Comparison of ENCODE assay signal across 11 cellular contexts in the genomic region with DNA sequence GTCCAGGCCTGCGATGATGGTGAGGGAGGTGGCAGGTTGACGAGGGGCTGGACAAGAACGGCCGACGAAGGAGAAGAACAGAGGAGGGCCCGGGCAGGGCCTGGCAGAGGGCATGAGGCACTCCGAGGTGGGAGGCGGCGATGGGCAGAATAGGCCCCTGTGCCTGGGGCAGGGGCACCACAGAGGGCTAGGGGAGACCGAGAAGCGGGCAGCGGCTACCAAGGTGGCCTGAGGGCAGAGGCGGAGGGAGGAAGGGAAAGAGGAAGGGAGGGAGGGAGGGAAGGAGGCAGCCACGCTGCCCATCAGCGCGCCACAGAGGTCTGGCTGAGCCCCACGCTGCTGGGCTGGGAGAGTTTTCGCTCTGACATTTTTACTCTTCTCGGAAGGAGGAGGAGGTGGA. TPM values are rescaled to one million over a fixed set of nuclear protein-coding genes. Genes with fewer than 3 reads are reported as not detected.
DNase-seq lines count a peak whose midpoint lies in the region; ATAC-seq and TF ChIP-seq lines count a peak whose summit lies in the region.
"Had no signal": no experiment of that assay in that cellular context is flagged by ENCODE, and none has a peak within 500 bp of the region (broad histone marks: within the 10 kb centered on the region; RNA-seq: fewer than 3 reads in every experiment).

No MANE protein-coding gene starts in this region.

- ATAC-seq in HCT116: no peak
- ATAC-seq in HG03460 (IDR thresholded peaks at IDR 0.05; ENCODE audit: unreplicated experiment): no peak
- ATAC-seq in GM21576 (IDR thresholded peaks at IDR 0.05; ENCODE audit: unreplicated experiment): no peak

- H3K79me2 ChIP-seq in HCT116 (ENCODE audit: insufficient read depth, low read length): no peaks in the 10 kb centered on the region
- no peaks in the 10 kb centered on the region for H3K79me2 ChIP-seq in OCI-LY7 (ENCODE audit: insufficient read depth, low read depth, low read length)

- intact Hi-C loops in HCT116 (cut with micrococcal nuclease) (no loop called here), spleen (cut with DNase I; ENCODE audit: low total_unique reads) (no loop called here), OCI-LY7 (cut with micrococcal nuclease; ENCODE audit: unreplicated experiment) (no loop called here)

- no peak for TF ChIP-seq RAD21 in HCT116 (IDR thresholded peaks at IDR 0.05; ENCODE audit: low read depth)

- H3K9ac ChIP-seq in HCT116 (ENCODE audit: low read length): no peak overlapping the region
- no peak overlapping the region for H3K9ac ChIP-seq in duodenal mucosa (ENCODE audit: low read depth in 1 of 2, low read length in 2 of 2)

- CTCF ChIA-PET in HCT116 (lab: Charles Lee) (no interaction called here), OCI-LY7 (lab: Charles Lee; ENCODE audit: unreplicated experiment) (no interaction called here)
- CTCF ChIA-PET in activated CD4-positive, alpha-beta memory T cell treated with anti-CD3 and anti-CD28 coated beads, Interleukin-2, amount 10 ng/mL, durations not matched to agents 7 days and 5 days (lab: Charles Lee): no interaction called here

- no peaks in the 10 kb centered on the region for H3K9me3 ChIP-seq in HCT116 (ENCODE audit: control insufficient read depth in 1 of 2, insufficient read depth in 1 of 2, low read depth in 1 of 2, low read length in 2 of 2)
- H3K9me3 ChIP-seq in duodenal mucosa (ENCODE audit: control insufficient read depth in 1 of 2, low read length in 2 of 2): no peaks in the 10 kb centered on the region
- no peaks in the 10 kb centered on the region for H3K9me3 ChIP-seq in spleen
- no peaks in the 10 kb centered on the region for H3K9me3 ChIP-seq in OCI-LY7 (ENCODE audit: low read length)

- BruUV-seq in HCT116 (replicated peaks; lab: Mats Ljungman, UMichigan) (no TSS peak), OCI-LY7 (replicated peaks; lab: Mats Ljungman, UMichigan) (no TSS peak)

- TF ChIP-seq POLR2A in HCT116 (IDR thresholded peaks at IDR 0.05; ENCODE audit: borderline replicate concordance, extremely low read depth, insufficient read depth, insufficient read length) (no peak), spleen (IDR thresholded peaks at IDR 0.05) (no peak)

- H3K9me2 ChIP-seq in HCT116 (ENCODE audit: insufficient read depth) (no peaks in the 10 kb centered on the region), OCI-LY7 (ENCODE audit: insufficient read depth, low read length) (no peaks in the 10 kb centered on the region)

- H3K4me2 ChIP-seq in HCT116 (ENCODE audit: low read length): peak overlapping the region; percentile 93
- H3K4me2 ChIP-seq in OCI-LY7 (ENCODE audit: low read length): no peak overlapping the region

- H3K27me3 ChIP-seq in HCT116 (ENCODE audit: insufficient read depth, low read length) (no peaks in the 10 kb centered on the region), duodenal mucosa (ENCODE audit: control insufficient read depth in 1 of 2, insufficient read depth in 2 of 2, low read length in 2 of 2) (no peaks in the 10 kb centered on the region), spleen (replicated peaks in 1 of 7) (no peaks in the 10 kb centered on the region)

- H3K36me3 ChIP-seq in HCT116 (ENCODE audit: control insufficient read depth in 1 of 2, insufficient read depth in 2 of 2, low read length in 2 of 2) (no peaks in the 10 kb centered on the region), duodenal mucosa (ENCODE audit: control insufficient read depth in 1 of 2, insufficient read depth in 2 of 2, low read length in 2 of 2) (no peaks in the 10 kb centered on the region), spleen (peaks cover 0 to 61% (median 5%) of the 10 kb centered on the region in 6 donors), OCI-LY7 (ENCODE audit: insufficient read depth, low read length) (peaks cover 12% of the 10 kb centered on the region; the same call in 1 of the 2 replicates)

- peak overlapping the region; percentile 41 for H3K4me3 Mint-ChIP-seq in mesothelial cell of epicardium
- no peak overlapping the region for H3K4me3 Mint-ChIP-seq in activated CD4-positive, alpha-beta memory T cell treated with anti-CD3 and anti-CD28 coated beads, Interleukin-2, amount 10 ng/mL, durations not matched to agents 7 days and 5 days

- RAD21 ChIA-PET in HCT116 (lab: Charles Lee; ENCODE audit: low non-redundant PET in 1 of 2, low total read pairs in 2 of 2, uncharacterized antibody in 2 of 2, unreplicated experiment in 2 of 2): no interaction called here

- H3K27ac Mint-ChIP-seq in mesothelial cell of epicardium: peak overlapping the region; percentile 88
- no peak overlapping the region for H3K27ac Mint-ChIP-seq in activated CD4-positive, alpha-beta memory T cell treated with anti-CD3 and anti-CD28 coated beads, Interleukin-2, amount 10 ng/mL, durations not matched to agents 7 days and 5 days

- no peaks in the 10 kb centered on the region for H3K9me3 Mint-ChIP-seq in mesothelial cell of epicardium
- no peaks in the 10 kb centered on the region for H3K9me3 Mint-ChIP-seq in activated CD4-positive, alpha-beta memory T cell treated with anti-CD3 and anti-CD28 coated beads, Interleukin-2, amount 10 ng/mL, durations not matched to agents 7 days and 5 days

- no peak for TF ChIP-seq CTCF in HCT116 (IDR thresholded peaks at IDR 0.05 in 2 of 3, conservative IDR thresholded peaks at IDR 0.05 in 1 of 3; ENCODE audit: borderline replicate concordance in 1 of 3, insufficient read depth in 1 of 3, low read depth in 2 of 3, low read length in 2 of 3)
- no peak for TF ChIP-seq CTCF in mesothelial cell of epicardium (IDR thresholded peaks at IDR 0.05; ENCODE audit: unreplicated experiment)
- no peak for TF ChIP-seq CTCF in spleen (IDR thresholded peaks at IDR 0.05 in 8 of 11, conservative IDR thresholded peaks at IDR 0.05 in 3 of 11)
- no peak for TF ChIP-seq CTCF in OCI-LY7 (conservative IDR thresholded peaks at IDR 0.05; ENCODE audit: low read length)

- H4K20me1 ChIP-seq in HCT116 (ENCODE audit: insufficient read depth) (no peaks in the 10 kb centered on the region), OCI-LY7 (ENCODE audit: insufficient read depth, low read length) (no peaks in the 10 kb centered on the region; the same call in 1 of the 2 replicates)

- H3K4me1 Mint-ChIP-seq in mesothelial cell of epicardium: peaks cover 21% of the 10 kb centered on the region
- H3K4me1 Mint-ChIP-seq in activated CD4-positive, alpha-beta memory T cell treated with anti-CD3 and anti-CD28 coated beads, Interleukin-2, amount 10 ng/mL, durations not matched to agents 7 days and 5 days: peaks cover 13% of the 10 kb centered on the region

- peaks cover 2% of the 10 kb centered on the region for H3K27me3 Mint-ChIP-seq in mesothelial cell of epicardium (ENCODE audit: low read depth)
- H3K27me3 Mint-ChIP-seq in activated CD4-positive, alpha-beta memory T cell treated with anti-CD3 and anti-CD28 coated beads, Interleukin-2, amount 10 ng/mL, durations not matched to agents 7 days and 5 days: no peaks in the 10 kb centered on the region

- H3K4me3 ChIP-seq in HCT116 (replicated peaks in 1 of 2; ENCODE audit: low read depth in 1 of 2, low read length in 2 of 2): no peak overlapping the region
- H3K4me3 ChIP-seq in duodenal mucosa (ENCODE audit: low read depth in 1 of 2, low read length in 2 of 2): peak overlapping the region in 1 of 2 donors; percentile 43
- peak overlapping the region in 4 of 8 donors; percentile 12 to 71 (median 18) for H3K4me3 ChIP-seq in spleen
- H3K4me3 ChIP-seq in OCI-LY7 (ENCODE audit: low read depth, low read length, poor library complexity, severe bottlenecking): no peak overlapping the region

- H3K27ac ChIP-seq in HCT116 (ENCODE audit: low read depth, low read length) (peak overlapping the region; percentile 84; the same call in 1 of the 2 replicates), duodenal mucosa (ENCODE audit: low read depth, low read length) (peak overlapping the region; percentile 32), spleen (peak overlapping the region; percentile 13 to 86 (median 74)), OCI-LY7 (ENCODE audit: low read depth, low read length, poor library complexity, severe bottlenecking) (no peak overlapping the region)

- peaks cover 27 to 30% of the 10 kb centered on the region in 2 experiments for H3K4me1 ChIP-seq in HCT116 (ENCODE audit: control insufficient read depth in 1 of 2, insufficient read depth in 2 of 2, low read length in 2 of 2)
- peaks cover 9 to 24% of the 10 kb centered on the region in 2 donors for H3K4me1 ChIP-seq in duodenal mucosa (ENCODE audit: control insufficient read depth in 1 of 2, insufficient read depth in 2 of 2, low read length in 2 of 2)
- peaks cover 20 to 84% (median 69%) of the 10 kb centered on the region in 6 donors for H3K4me1 ChIP-seq in spleen
- no peaks in the 10 kb centered on the region for H3K4me1 ChIP-seq in OCI-LY7 (ENCODE audit: insufficient read depth, low read length, poor library complexity, severe bottlenecking)

- WGBS in spleen, 5 donors: 52 to 66% (median 58%) methylated on average over 17 to 19 of the region's 19 CpGs

- no peak for DNase-seq in HCT116 (ENCODE audit: low read depth, low spot score)
- no peak for DNase-seq in mesothelial cell of epicardium (ENCODE audit: low spot score in 2 of 2, unreplicated experiment in 2 of 2)
- DNase-seq in spleen: peak; percentile 80
- DNase-seq in activated CD4-positive, alpha-beta memory T cell treated with anti-CD3 and anti-CD28 coated beads, Interleukin-2, amount 10 ng/mL, durations not matched to agents 7 days and 5 days: no peak
- no peak for DNase-seq in OCI-LY7 (ENCODE audit: low spot score)
- DNase-seq: activated T-cell treated with anti-CD3 and anti-CD28 coated beads for 4 hours, NCI-H1436 treated with DMSO at 0.1 percent for 48 hours had no signal

- H2AFZ ChIP-seq in HCT116 (ENCODE audit: low read depth, low read length, poor library complexity, severe bottlenecking) (no peak overlapping the region), OCI-LY7 (ENCODE audit: low read length) (no peak overlapping the region)

- POLR2A ChIA-PET in HCT116 (lab: Charles Lee): no interaction called here
- POLR2A ChIA-PET in activated CD4-positive, alpha-beta memory T cell treated with anti-CD3 and anti-CD28 coated beads, Interleukin-2, amount 10 ng/mL, durations not matched to agents 7 days and 5 days (lab: Charles Lee): no interaction called here
- POLR2A ChIA-PET in OCI-LY7 (lab: Charles Lee): no interaction called here

- no peaks in the 10 kb centered on the region for H3K36me3 Mint-ChIP-seq in mesothelial cell of epicardium
- peaks cover 10% of the 10 kb centered on the region for H3K36me3 Mint-ChIP-seq in activated CD4-positive, alpha-beta memory T cell treated with anti-CD3 and anti-CD28 coated beads, Interleukin-2, amount 10 ng/mL, durations not matched to agents 7 days and 5 days (ENCODE audit: low read depth)

RNA-seq across cellular contexts. Expression of gene LSP1, which starts 11.3 kb away (rescaled TPM):
- 1.3 TPM for total RNA-seq in HCT116 (2021; ENCODE audit: unreplicated experiment)
- polyA plus RNA-seq in HCT116 (2012): 0.57 and 0.65 TPM in 2 replicates
- 4.9 to 5.2 TPM (median 4.9 TPM) in 3 replicates for total RNA-seq in mesothelial cell of epicardium
- total RNA-seq in spleen: 100 to 1,000 TPM; 227 to 422 (median 358) TPM
- 100 to 1,000 TPM; 136 to 350 (median 148) TPM for polyA plus RNA-seq in spleen
- total RNA-seq in activated CD4-positive, alpha-beta memory T cell treated with anti-CD3 and anti-CD28 coated beads, Interleukin-2, amount 10 ng/mL, durations not matched to agents 7 days and 5 days: 100 to 1,000 TPM; 590 TPM
- 195 and 232 TPM in 2 replicates for total RNA-seq in OCI-LY7 (2014; rRNA removed; shearing (Covaris generic))
- 225 and 303 TPM in 2 replicates for total RNA-seq in OCI-LY7 (2022)
- polyA plus RNA-seq: neural cell had no signal

RNA-seq across cellular contexts. Expression of gene TNNI2, which starts 25.4 kb away (rescaled TPM):
- total RNA-seq in HCT116 (2021; ENCODE audit: unreplicated experiment) (not detected), mesothelial cell of epicardium (0.59 to 1.3 TPM in 2 of 3 replicates, not detected in the other), spleen (1 to 10 TPM; 2.3 to 8.6 (median 5.2) TPM), OCI-LY7 (2022) (8.7 and 14.3 TPM in 2 replicates)
- 0.15 and 0.34 TPM in 2 replicates for polyA plus RNA-seq in HCT116 (2012)
- 10 to 100 TPM in 2 of 3 donors, 1 to 10 TPM in 1; 7.3 to 21.8 (median 13.0) TPM for polyA plus RNA-seq in spleen
- under 1 TPM; 0.38 to 0.60 TPM for total RNA-seq in activated CD4-positive, alpha-beta memory T cell treated with anti-CD3 and anti-CD28 coated beads, Interleukin-2, amount 10 ng/mL, durations not matched to agents 7 days and 5 days
- total RNA-seq in OCI-LY7 (2014; rRNA removed; shearing (Covaris generic)): 2.5 and 7.3 TPM in 2 replicates
- polyA plus RNA-seq: neural cell had no signal

RNA-seq across cellular contexts. Expression of gene PRR33, which starts 27.5 kb away (rescaled TPM):
- total RNA-seq in HCT116 (2021; ENCODE audit: unreplicated experiment) (not detected), mesothelial cell of epicardium (not detected in 3 replicates), spleen (not detected), OCI-LY7 (2022) (not detected in 2 replicates)
- 0.03 TPM in 1 of 2 replicates, not detected in the other for polyA plus RNA-seq in HCT116 (2012)
- under 1 TPM; 0.03 to 0.64 (median 0.20) TPM for polyA plus RNA-seq in spleen
- under 1 TPM; 0.08 TPM for total RNA-seq in activated CD4-positive, alpha-beta memory T cell treated with anti-CD3 and anti-CD28 coated beads, Interleukin-2, amount 10 ng/mL, durations not matched to agents 7 days and 5 days
- total RNA-seq in OCI-LY7 (2014; rRNA removed; shearing (Covaris generic)): not detected in 2 replicates
- polyA plus RNA-seq: neural cell had no signal

RNA-seq across cellular contexts. Expression of gene SYT8, which starts 29.4 kb away (rescaled TPM):
- total RNA-seq in HCT116 (2021; ENCODE audit: unreplicated experiment): 1.0 TPM
- polyA plus RNA-seq in HCT116 (2012): 0.39 and 0.72 TPM in 2 replicates
- 1.2 to 2.1 TPM (median 1.9 TPM) in 3 replicates for total RNA-seq in mesothelial cell of epicardium
- not detected for total RNA-seq in spleen
- polyA plus RNA-seq in spleen: under 1 TPM in 1 of 3 donors, not detected in 2; 0.83 TPM
- total RNA-seq in activated CD4-positive, alpha-beta memory T cell treated with anti-CD3 and anti-CD28 coated beads, Interleukin-2, amount 10 ng/mL, durations not matched to agents 7 days and 5 days: not detected
- total RNA-seq in OCI-LY7 (2014; rRNA removed; shearing (Covaris generic)): not detected in 2 replicates
- total RNA-seq in OCI-LY7 (2022): not detected in 2 replicates
- polyA plus RNA-seq: neural cell had no signal

RNA-seq across cellular contexts. Expression of gene TNNT3, which starts 55.3 kb away (rescaled TPM):
- total RNA-seq in HCT116 (2021; ENCODE audit: unreplicated experiment) (0.71 TPM), mesothelial cell of epicardium (15.2 to 19.0 TPM (median 18.0 TPM) in 3 replicates), spleen (1 to 10 TPM in 5 of 7 donors, under 1 TPM in 1, not detected in 1; 0.97 to 4.9 (median 1.9) TPM), OCI-LY7 (2022) (4.7 and 5.8 TPM in 2 replicates)
- polyA plus RNA-seq in HCT116 (2012): 0.05 TPM in 1 of 2 replicates, not detected in the other
- polyA plus RNA-seq in spleen: 1 to 10 TPM in 2 of 3 donors, under 1 TPM in 1; 0.64 to 4.4 (median 3.5) TPM
- 1 to 10 TPM; 6.6 to 9.7 TPM for total RNA-seq in activated CD4-positive, alpha-beta memory T cell treated with anti-CD3 and anti-CD28 coated beads, Interleukin-2, amount 10 ng/mL, durations not matched to agents 7 days and 5 days
- 6.2 and 10.0 TPM in 2 replicates for total RNA-seq in OCI-LY7 (2014; rRNA removed; shearing (Covaris generic))
- polyA plus RNA-seq: neural cell had no signal

Comparison
In these comparisons a context has a peak if more than half of its experiments do, and no peak if none do; other contexts are left out.
1. RNA of gene LSP1, which starts 11.3 kb away (total RNA-seq): 590 TPM in activated CD4-positive, alpha-beta memory T cell treated with anti-CD3 and anti-CD28 coated beads, Interleukin-2, amount 10 ng/mL, durations not matched to agents 7 days and 5 days, 227 to 422 TPM in spleen and 195 to 303 TPM in OCI-LY7; 4.9 to 5.2 TPM in mesothelial cell of epicardium and 1.3 TPM in HCT116 (single experiment); every median in the first group is over 10 times any median in the second.